Comparison of ENCODE assay signal across 1 cellular context in the genomic region with DNA sequence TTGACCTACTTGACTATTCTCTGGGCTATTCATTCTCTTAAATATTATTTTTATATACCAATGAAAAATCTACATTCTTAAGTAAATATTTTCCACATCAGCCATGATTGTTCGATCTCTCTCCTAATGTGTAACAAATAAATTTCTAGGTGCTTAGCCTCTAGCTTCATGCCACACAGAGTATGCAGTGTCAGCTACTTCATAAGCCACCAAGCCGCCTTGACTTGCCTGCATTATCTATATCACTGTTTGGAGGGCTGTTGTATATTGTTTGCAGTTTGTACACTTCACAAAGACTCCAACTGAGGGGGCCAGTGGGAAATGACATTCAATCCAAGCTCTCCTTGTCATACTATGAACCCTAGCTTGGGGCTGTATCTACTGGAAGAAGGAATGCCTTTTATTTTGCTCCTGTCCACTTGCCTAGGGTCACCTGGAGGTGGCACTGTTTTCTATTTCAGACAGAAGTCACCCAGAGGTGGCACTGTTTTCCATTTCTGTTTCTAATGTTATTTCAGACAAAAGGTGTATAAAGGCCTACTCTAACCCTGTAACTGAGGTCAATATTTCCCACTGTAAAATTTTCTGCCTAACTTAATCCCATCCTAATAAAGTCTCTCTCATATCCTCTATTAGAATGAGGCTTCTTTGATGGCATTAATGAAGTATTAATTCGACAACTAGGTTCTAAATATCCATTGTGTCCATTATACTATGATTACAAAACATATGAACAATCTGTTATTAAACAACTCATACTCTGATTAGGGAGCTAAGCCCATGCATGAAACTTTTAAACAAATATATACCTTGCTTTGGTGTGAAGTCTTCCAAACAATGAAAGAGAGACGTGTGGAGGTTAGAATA.
TF ChIP-seq lines count a peak whose summit lies in the region.

No MANE protein-coding gene starts in this region.

TF ChIP-seq in WTC11, 78 proteins besides CTCF, POLR2A, EP300 and RAD21 (continued from another document):
- TF ChIP-seq, protein P1, sequence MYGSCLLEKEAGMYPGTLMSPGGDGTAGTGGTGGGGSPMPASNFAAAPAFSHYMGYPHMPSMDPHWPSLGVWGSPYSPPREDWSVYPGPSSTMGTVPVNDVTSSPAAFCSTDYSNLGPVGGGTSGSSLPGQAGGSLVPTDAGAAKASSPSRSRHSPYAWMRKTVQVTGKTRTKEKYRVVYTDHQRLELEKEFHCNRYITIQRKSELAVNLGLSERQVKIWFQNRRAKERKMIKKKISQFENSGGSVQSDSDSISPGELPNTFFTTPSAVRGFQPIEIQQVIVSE (CRISPR knock-in tag; IDR thresholded peaks at IDR 0.05; ENCODE audit: borderline replicate concordance), result no peak
- TF ChIP-seq IRF2 (CRISPR knock-in tag; IDR thresholded peaks at IDR 0.05; ENCODE audit: borderline replicate concordance, low read depth), result no peak
- TF ChIP-seq, protein P2, sequence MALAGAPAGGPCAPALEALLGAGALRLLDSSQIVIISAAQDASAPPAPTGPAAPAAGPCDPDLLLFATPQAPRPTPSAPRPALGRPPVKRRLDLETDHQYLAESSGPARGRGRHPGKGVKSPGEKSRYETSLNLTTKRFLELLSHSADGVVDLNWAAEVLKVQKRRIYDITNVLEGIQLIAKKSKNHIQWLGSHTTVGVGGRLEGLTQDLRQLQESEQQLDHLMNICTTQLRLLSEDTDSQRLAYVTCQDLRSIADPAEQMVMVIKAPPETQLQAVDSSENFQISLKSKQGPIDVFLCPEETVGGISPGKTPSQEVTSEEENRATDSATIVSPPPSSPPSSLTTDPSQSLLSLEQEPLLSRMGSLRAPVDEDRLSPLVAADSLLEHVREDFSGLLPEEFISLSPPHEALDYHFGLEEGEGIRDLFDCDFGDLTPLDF (CRISPR knock-in tag; IDR thresholded peaks at IDR 0.05), result no peak
- no peak for TF ChIP-seq CREB1 (CRISPR knock-in tag; IDR thresholded peaks at IDR 0.05)
- TF ChIP-seq TEAD4 (CRISPR knock-in tag; IDR thresholded peaks at IDR 0.05), result no peak
- TF ChIP-seq, protein P3, sequence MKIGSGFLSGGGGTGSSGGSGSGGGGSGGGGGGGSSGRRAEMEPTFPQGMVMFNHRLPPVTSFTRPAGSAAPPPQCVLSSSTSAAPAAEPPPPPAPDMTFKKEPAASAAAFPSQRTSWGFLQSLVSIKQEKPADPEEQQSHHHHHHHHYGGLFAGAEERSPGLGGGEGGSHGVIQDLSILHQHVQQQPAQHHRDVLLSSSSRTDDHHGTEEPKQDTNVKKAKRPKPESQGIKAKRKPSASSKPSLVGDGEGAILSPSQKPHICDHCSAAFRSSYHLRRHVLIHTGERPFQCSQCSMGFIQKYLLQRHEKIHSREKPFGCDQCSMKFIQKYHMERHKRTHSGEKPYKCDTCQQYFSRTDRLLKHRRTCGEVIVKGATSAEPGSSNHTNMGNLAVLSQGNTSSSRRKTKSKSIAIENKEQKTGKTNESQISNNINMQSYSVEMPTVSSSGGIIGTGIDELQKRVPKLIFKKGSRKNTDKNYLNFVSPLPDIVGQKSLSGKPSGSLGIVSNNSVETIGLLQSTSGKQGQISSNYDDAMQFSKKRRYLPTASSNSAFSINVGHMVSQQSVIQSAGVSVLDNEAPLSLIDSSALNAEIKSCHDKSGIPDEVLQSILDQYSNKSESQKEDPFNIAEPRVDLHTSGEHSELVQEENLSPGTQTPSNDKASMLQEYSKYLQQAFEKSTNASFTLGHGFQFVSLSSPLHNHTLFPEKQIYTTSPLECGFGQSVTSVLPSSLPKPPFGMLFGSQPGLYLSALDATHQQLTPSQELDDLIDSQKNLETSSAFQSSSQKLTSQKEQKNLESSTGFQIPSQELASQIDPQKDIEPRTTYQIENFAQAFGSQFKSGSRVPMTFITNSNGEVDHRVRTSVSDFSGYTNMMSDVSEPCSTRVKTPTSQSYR (CRISPR knock-in tag; IDR thresholded peaks at IDR 0.05), result no peak
